In the genomic region with DNA sequence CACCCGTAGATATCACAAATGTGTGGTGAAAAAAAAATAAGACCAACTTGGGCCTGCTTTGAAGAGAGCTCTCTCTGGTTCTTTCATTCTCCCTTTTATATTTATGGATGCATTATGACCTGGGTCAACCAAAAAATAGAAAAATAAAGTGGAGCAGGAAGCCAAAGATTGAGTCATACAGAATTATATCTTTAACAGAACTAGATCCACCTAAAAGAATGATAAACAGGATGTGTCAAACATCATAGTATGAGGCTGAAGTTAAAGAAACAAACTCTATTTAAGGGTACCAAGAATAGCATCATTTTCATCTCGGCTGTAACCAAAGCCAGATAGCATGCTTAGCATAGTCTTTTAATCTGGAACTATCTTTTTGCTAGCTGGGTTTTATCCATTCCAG, we compare ENCODE assay signal across 1 cellular context.
TF ChIP-seq lines count a peak whose summit lies in the region.

No MANE protein-coding gene starts in this region.

TF ChIP-seq in IMR-90, 13 proteins besides CTCF, POLR2A, EP300 and RAD21:
- TF ChIP-seq, protein P1, sequence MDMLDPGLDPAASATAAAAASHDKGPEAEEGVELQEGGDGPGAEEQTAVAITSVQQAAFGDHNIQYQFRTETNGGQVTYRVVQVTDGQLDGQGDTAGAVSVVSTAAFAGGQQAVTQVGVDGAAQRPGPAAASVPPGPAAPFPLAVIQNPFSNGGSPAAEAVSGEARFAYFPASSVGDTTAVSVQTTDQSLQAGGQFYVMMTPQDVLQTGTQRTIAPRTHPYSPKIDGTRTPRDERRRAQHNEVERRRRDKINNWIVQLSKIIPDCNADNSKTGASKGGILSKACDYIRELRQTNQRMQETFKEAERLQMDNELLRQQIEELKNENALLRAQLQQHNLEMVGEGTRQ (IDR thresholded peaks at IDR 0.05; ENCODE audit: low read depth, low read length) = no peak
- no peak for TF ChIP-seq RFX5 (IDR thresholded peaks at IDR 0.05; ENCODE audit: low read depth, low read length)
- TF ChIP-seq NFE2L2 (IDR thresholded peaks at IDR 0.05; ENCODE audit: low read depth, low read length) = no peak
- TF ChIP-seq BHLHE40 (IDR thresholded peaks at IDR 0.05; ENCODE audit: low read depth, low read length) = no peak
- TF ChIP-seq, protein P2, sequence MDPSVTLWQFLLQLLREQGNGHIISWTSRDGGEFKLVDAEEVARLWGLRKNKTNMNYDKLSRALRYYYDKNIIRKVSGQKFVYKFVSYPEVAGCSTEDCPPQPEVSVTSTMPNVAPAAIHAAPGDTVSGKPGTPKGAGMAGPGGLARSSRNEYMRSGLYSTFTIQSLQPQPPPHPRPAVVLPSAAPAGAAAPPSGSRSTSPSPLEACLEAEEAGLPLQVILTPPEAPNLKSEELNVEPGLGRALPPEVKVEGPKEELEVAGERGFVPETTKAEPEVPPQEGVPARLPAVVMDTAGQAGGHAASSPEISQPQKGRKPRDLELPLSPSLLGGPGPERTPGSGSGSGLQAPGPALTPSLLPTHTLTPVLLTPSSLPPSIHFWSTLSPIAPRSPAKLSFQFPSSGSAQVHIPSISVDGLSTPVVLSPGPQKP (IDR thresholded peaks at IDR 0.05; ENCODE audit: borderline replicate concordance, low read depth, low read length) = no peak
- TF ChIP-seq MAZ (IDR thresholded peaks at IDR 0.05; ENCODE audit: borderline replicate concordance, low read depth, low read length) = no peak
- no peak for TF ChIP-seq CEBPB (IDR thresholded peaks at IDR 0.05; ENCODE audit: low read depth, low read length)
- TF ChIP-seq MAFK (IDR thresholded peaks at IDR 0.05; ENCODE audit: low read depth, low read length) = no peak
- no peak for TF ChIP-seq CHD1 (IDR thresholded peaks at IDR 0.05; ENCODE audit: low read depth, low read length)
- no peak for TF ChIP-seq FOS (IDR thresholded peaks at IDR 0.05; ENCODE audit: low read depth, low read length)
- no peak for TF ChIP-seq RCOR1 (IDR thresholded peaks at IDR 0.05; ENCODE audit: insufficient replicate concordance, low read length)
- TF ChIP-seq MXI1 (IDR thresholded peaks at IDR 0.05; ENCODE audit: borderline replicate concordance, low read depth, low read length) = no peak
- TF ChIP-seq SMC3 (IDR thresholded peaks at IDR 0.05; ENCODE audit: low read depth, low read length) = no peak
